Comparison of ENCODE assay signal across 34 cellular contexts in genomic region chr11:123323482-123324056, GRCh38.
"Had no signal": no experiment of that assay in that cellular context is flagged by ENCODE, and none has a peak within 500 bp of the region (broad histone marks: within the 10 kb centered on the region; RNA-seq: fewer than 3 reads in every experiment).

No MANE protein-coding gene starts in this region.

- ATAC-seq: activated CD8-positive, alpha-beta memory T cell treated with anti-CD3 and anti-CD28 coated beads, Interleukin-2, amount 10 ng/mL, durations not matched to agents 7 days and 5 days; activated naive CD8-positive, alpha-beta T cell treated with anti-CD3 and anti-CD28 coated beads, Interleukin-2, amount 50 U/mL, for 24 hours; Panc1 had no signal

- FAIRE-seq: bronchial epithelial cell had no signal

- H3K4me1 ChIP-seq: SJCRH30 had no signal

- H3K36me3 Mint-ChIP-seq: activated CD8-positive, alpha-beta memory T cell treated with anti-CD3 and anti-CD28 coated beads, Interleukin-2, amount 10 ng/mL, durations not matched to agents 7 days and 5 days; activated naive CD4-positive, alpha-beta T cell treated with anti-CD3 and anti-CD28 coated beads, Interleukin-2, amount 10 ng/mL, durations not matched to agents 7 days and 5 days; activated naive CD8-positive, alpha-beta T cell; brain had no signal

- H3K9me3 ChIP-seq: MG63, SJCRH30 had no signal

- H3K27ac Mint-ChIP-seq: activated CD4-positive, alpha-beta memory T cell treated with anti-CD3 and anti-CD28 coated beads, Interleukin-2, amount 10 ng/mL, durations not matched to agents 7 days and 5 days; activated CD8-positive, alpha-beta memory T cell treated with anti-CD3 and anti-CD28 coated beads, Interleukin-2, amount 10 ng/mL, durations not matched to agents 7 days and 5 days; activated naive CD4-positive, alpha-beta T cell treated with anti-CD3 and anti-CD28 coated beads, Interleukin-2, amount 10 ng/mL, durations not matched to agents 7 days and 5 days; activated naive CD8-positive, alpha-beta T cell; activated naive CD8-positive, alpha-beta T cell treated with anti-CD3 and anti-CD28 coated beads, Interleukin-2, amount 50 U/mL, for 24 hours; brain had no signal

- H3K27ac ChIP-seq: SJCRH30, SK-N-MC, WERI-Rb-1 had no signal

- H3K4me1 Mint-ChIP-seq: activated CD4-positive, alpha-beta memory T cell treated with anti-CD3 and anti-CD28 coated beads, Interleukin-2, amount 10 ng/mL, durations not matched to agents 7 days and 5 days; activated CD8-positive, alpha-beta memory T cell treated with anti-CD3 and anti-CD28 coated beads, Interleukin-2, amount 10 ng/mL, durations not matched to agents 7 days and 5 days; activated naive CD4-positive, alpha-beta T cell treated with anti-CD3 and anti-CD28 coated beads, Interleukin-2, amount 10 ng/mL, durations not matched to agents 7 days and 5 days; activated naive CD8-positive, alpha-beta T cell treated with anti-CD3 and anti-CD28 coated beads, Interleukin-2, amount 50 U/mL, for 24 hours had no signal

- H3K27me3 Mint-ChIP-seq: brain had no signal

- H3K9me3 Mint-ChIP-seq: activated CD4-positive, alpha-beta memory T cell treated with anti-CD3 and anti-CD28 coated beads, Interleukin-2, amount 10 ng/mL, durations not matched to agents 7 days and 5 days; activated naive CD4-positive, alpha-beta T cell treated with anti-CD3 and anti-CD28 coated beads, Interleukin-2, amount 10 ng/mL, durations not matched to agents 7 days and 5 days; activated naive CD8-positive, alpha-beta T cell treated with anti-CD3 and anti-CD28 coated beads, Interleukin-2, amount 50 U/mL, for 24 hours had no signal

- H3K27me3 ChIP-seq: SJCRH30 had no signal

- H3K4me3 Mint-ChIP-seq: activated CD4-positive, alpha-beta memory T cell treated with anti-CD3 and anti-CD28 coated beads, Interleukin-2, amount 10 ng/mL, durations not matched to agents 7 days and 5 days; activated CD8-positive, alpha-beta memory T cell treated with anti-CD3 and anti-CD28 coated beads, Interleukin-2, amount 10 ng/mL, durations not matched to agents 7 days and 5 days; activated naive CD4-positive, alpha-beta T cell treated with anti-CD3 and anti-CD28 coated beads, Interleukin-2, amount 10 ng/mL, durations not matched to agents 7 days and 5 days; activated naive CD8-positive, alpha-beta T cell; activated naive CD8-positive, alpha-beta T cell treated with anti-CD3 and anti-CD28 coated beads, Interleukin-2, amount 50 U/mL, for 24 hours; brain had no signal

- H3K36me3 ChIP-seq: MG63, SJCRH30, WERI-Rb-1 had no signal

- H3K4me3 ChIP-seq: MG63, SJCRH30, SK-N-MC had no signal

- DNase-seq: activated CD4-positive, alpha-beta memory T cell treated with anti-CD3 and anti-CD28 coated beads, Interleukin-2, amount 10 ng/mL, durations not matched to agents 7 days and 5 days; activated CD4-positive, alpha-beta T cell treated with anti-CD3 and anti-CD28 coated beads for 1 hour; activated CD4-positive, alpha-beta T cell treated with anti-CD3 and anti-CD28 coated beads for 48 hours; activated CD4-positive, CD25-positive, alpha-beta regulatory T cell; activated CD8-positive, alpha-beta memory T cell treated with anti-CD3 and anti-CD28 coated beads for 24 hours; activated CD8-positive, alpha-beta memory T cell treated with anti-CD3 and anti-CD28 coated beads, Interleukin-2, amount 10 ng/mL, durations not matched to agents 7 days and 5 days; activated CD8-positive, alpha-beta memory T cell treated with anti-CD3 and anti-CD28 coated beads, Interleukin-2, amount 50 U/mL, for 48 hours; activated effector memory CD4-positive, alpha-beta T cell treated with Interleukin-2 at 50 U/mL for 16 hours; activated naive CD4-positive, alpha-beta T cell treated with anti-CD3 and anti-CD28 coated beads, Interleukin-2, amount 10 ng/mL, durations not matched to agents 7 days and 5 days; activated naive CD8-positive, alpha-beta T cell treated with anti-CD3 and anti-CD28 coated beads, Interleukin-2, amount 50 U/mL, for 24 hours; activated T-cell treated with anti-CD3 and anti-CD28 coated beads, Interleukin-2, amount 50 U/mL, for 48 hours; anterior cingulate cortex; caudate nucleus; cerebellar nuclear complex; cortex of kidney; MG63; NCI-H1048; NCI-H1105 treated with DMSO at 0.1 percent for 48 hours; NCI-H1694; NCI-H1930; NCI-H2081 treated with DMSO at 0.1 percent for 48 hours; NCI-H446; NCI-H510A treated with DMSO at 0.1 percent for 48 hours; NCI-H526 treated with DMSO at 0.1 percent for 48 hours; NCI-H774; SHP77; SJCRH30; T1000; WERI-Rb-1 had no signal
